Comparison of ENCODE assay signal across 8 cellular contexts in genomic region chr19:3692141-3693029, GRCh38. TPM values are rescaled to one million over a fixed set of nuclear protein-coding genes. Genes with fewer than 3 reads are reported as not detected.
DNase-seq lines count a peak whose midpoint lies in the region; ATAC-seq and TF ChIP-seq lines count a peak whose summit lies in the region.

No MANE protein-coding gene starts in this region.

- TF ChIP-seq EP300 in gastroesophageal sphincter (IDR thresholded peaks at IDR 0.05): no peak

- ATAC-seq in gastroesophageal sphincter: peak; percentile 39

- peaks cover 0 to 28% of the 10 kb centered on the region in 2 donors for H3K36me3 ChIP-seq in gastroesophageal sphincter

- WGBS in gastroesophageal sphincter (ENCODE audit: low coverage in 1 of 2), 2 donors: 81% methylated on average over 12 of the region's 25 CpGs; no CpG with 5 or more reads in 1 of the 2 donors

- peak overlapping the region in 1 of 2 donors; percentile 2 for H3K4me3 ChIP-seq in gastroesophageal sphincter

- no peaks in the 10 kb centered on the region for H3K27me3 ChIP-seq in gastroesophageal sphincter

- DNase-seq in HuH-7 (ENCODE audit: low spot score) (peak; percentile 77), activated T-cell treated with anti-CD3 and anti-CD28 coated beads for 48 hours (ENCODE audit: low read depth) (peak; percentile 49), COLO668 (lab: John Stamatoyannopoulos, UW; ENCODE audit: unreplicated experiment) (no peak), HCEC 1CT (no peak), COLO829 (ENCODE audit: low spot score) (no peak), SKM-1 (lab: John Stamatoyannopoulos, UW; ENCODE audit: unreplicated experiment) (no peak)
- DNase-seq in stimulated activated CD4-positive, alpha-beta T cell treated with anti-CD3 and anti-CD28 coated beads, Interleukin-4, amount 100 ng/mL, for 1 hour: peak; percentile 59

- TF ChIP-seq CTCF in gastroesophageal sphincter (IDR thresholded peaks at IDR 0.05): peak in 3 of 4 experiments; percentile 49 to 72 (median 60)

- TF ChIP-seq POLR2A in gastroesophageal sphincter (IDR thresholded peaks at IDR 0.05): no peak

- H3K9me3 ChIP-seq in gastroesophageal sphincter: no peaks in the 10 kb centered on the region

- peak overlapping the region; percentile 45 to 98 (median 91) for H3K27ac ChIP-seq in gastroesophageal sphincter

- peaks cover 0 to 74% (median 30%) of the 10 kb centered on the region in 3 donors for H3K4me1 ChIP-seq in gastroesophageal sphincter

RNA-seq across cellular contexts. Expression of gene PIP5K1C, which starts 7.9 kb away (rescaled TPM):
- 100 to 1,000 TPM in 1 of 4 donors, 10 to 100 TPM in 3; 50.8 to 165 (median 61.5) TPM for total RNA-seq in gastroesophageal sphincter

RNA-seq across cellular contexts. Expression of gene TJP3, which starts 15.8 kb away (rescaled TPM):
- 1 to 10 TPM in 1 of 4 donors, under 1 TPM in 1, not detected in 2; 0.78 to 3.6 TPM for total RNA-seq in gastroesophageal sphincter

Comparison
In these comparisons a context has a peak if more than half of its experiments do, and no peak if none do; other contexts are left out.
1. DNase-seq: peak in HuH-7 (single experiment), activated T-cell treated with anti-CD3 and anti-CD28 coated beads for 48 hours (single experiment) and stimulated activated CD4-positive, alpha-beta T cell treated with anti-CD3 and anti-CD28 coated beads, Interleukin-4, amount 100 ng/mL, for 1 hour (single experiment); none in COLO668 (single experiment), HCEC 1CT (single experiment), COLO829 (single experiment) and SKM-1 (single experiment).